In genomic region chr9:133346021-133346713, GRCh38 we compare ENCODE assay signal across 1 cellular context.
TF ChIP-seq lines count a peak whose summit lies in the region.

No MANE protein-coding gene starts in this region.

TF ChIP-seq in endothelial cell of umbilical vein, 7 proteins besides CTCF, POLR2A, EP300 and RAD21:
- no peak for TF ChIP-seq MAX (IDR thresholded peaks at IDR 0.05; ENCODE audit: insufficient read depth, insufficient read length)
- no peak for TF ChIP-seq POLR2AphosphoS5 (IDR thresholded peaks at IDR 0.05; ENCODE audit: insufficient read depth, low read depth, low read length)
- no peak for TF ChIP-seq EZH2 (IDR thresholded peaks at IDR 0.05; ENCODE audit: borderline replicate concordance, low read depth, low read length, severe bottlenecking)
- TF ChIP-seq JUN (IDR thresholded peaks at IDR 0.05; ENCODE audit: borderline replicate concordance, insufficient read depth, insufficient read length, low read depth): no peak
- TF ChIP-seq FOS (IDR thresholded peaks at IDR 0.05; ENCODE audit: borderline replicate concordance, insufficient read depth, low read length): no peak
- no peak for TF ChIP-seq GATA2 (IDR thresholded peaks at IDR 0.05; ENCODE audit: insufficient read depth, insufficient read length, low read depth, low read length)
- no peak for TF ChIP-seq MYC (IDR thresholded peaks at IDR 0.05; ENCODE audit: low read depth, low read length)
TF ChIP-seq in endothelial cell of umbilical vein: peak in this region for 0.
